ENCODE assay signal across 6 cellular contexts in genomic region chr9:98655428-98655827, GRCh38. TPM values are rescaled to one million over a fixed set of nuclear protein-coding genes. Genes with fewer than 3 reads are reported as not detected.
"Had no signal": no experiment of that assay in that cellular context is flagged by ENCODE, and none has a peak within 500 bp of the region (broad histone marks: within the 10 kb centered on the region; RNA-seq: fewer than 3 reads in every experiment).

No MANE protein-coding gene starts in this region.

RNA-seq across cellular contexts. Expression of gene GABBR2, which starts 53.3 kb away (rescaled TPM):
- total RNA-seq: OCI-LY7, Peyer's patch, RPMI7951, SJCRH30, SJSA1 had no signal
- polyA plus RNA-seq: SK-N-SH had no signal
